Comparison of ENCODE assay signal across 8 cellular contexts in the genomic region with DNA sequence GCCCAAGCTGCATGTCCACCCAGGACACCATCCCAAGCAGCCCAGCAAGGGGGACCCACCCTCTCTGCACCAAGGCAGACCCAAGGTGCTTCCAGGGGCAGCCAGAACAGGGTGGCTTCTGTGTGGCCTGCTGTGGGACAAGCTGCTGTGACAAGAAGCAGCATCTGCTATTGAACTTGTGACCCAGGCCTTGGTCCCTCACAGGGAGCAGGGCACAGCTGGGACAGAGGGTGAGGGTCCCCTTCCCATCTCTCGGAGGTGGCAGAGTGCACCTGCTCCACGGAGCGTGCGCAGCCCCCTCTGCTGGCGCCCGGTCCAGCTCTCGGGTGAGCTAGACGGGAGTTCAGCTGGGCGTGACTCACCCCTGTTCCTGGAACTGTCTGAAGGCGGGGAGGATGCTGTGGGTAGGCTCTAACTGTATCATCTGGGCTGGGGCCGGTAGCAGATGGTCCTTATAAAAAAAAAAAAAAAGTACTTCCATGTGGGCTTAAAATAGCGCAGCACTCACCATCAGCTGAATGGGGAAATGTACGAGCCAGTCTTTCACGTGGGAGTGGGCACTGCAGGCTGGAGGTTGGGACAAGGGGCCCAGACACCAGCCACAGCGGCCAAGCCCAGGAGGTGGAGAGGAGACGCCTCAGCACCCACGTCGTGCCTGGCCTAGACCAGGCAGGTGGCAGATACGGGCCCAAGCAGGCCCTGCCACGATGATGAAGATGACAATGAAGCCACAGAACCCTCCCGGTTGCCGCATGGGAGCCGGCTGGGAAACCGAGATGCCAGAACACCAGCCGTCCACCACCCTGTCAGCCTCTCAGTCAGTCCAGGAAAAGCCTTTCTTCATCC.
DNase-seq lines count a peak whose midpoint lies in the region; ATAC-seq lines count a peak whose summit lies in the region.

No MANE protein-coding gene starts in this region.

- peak; percentile 87 for DNase-seq in COLO668 (lab: John Stamatoyannopoulos, UW; ENCODE audit: unreplicated experiment)
- DNase-seq in SK-N-DZ (ENCODE audit: low spot score) = peak; percentile 65
- DNase-seq in activated naive CD4-positive, alpha-beta T cell treated with Interleukin-2 at 50 U/mL for 16 hours = peak; percentile 93
- peak; percentile 50 for DNase-seq in hepatic stellate cell (ENCODE audit: low spot score)
- peak; percentile 63 to 70 for DNase-seq in stimulated activated CD4-positive, alpha-beta T cell treated with anti-CD3 and anti-CD28 coated beads, Interleukin-1b, Interleukin-23, amount 100 ng/mL, for 1 hour (ENCODE audit: low read depth in 2 of 2)
- DNase-seq in HK-2 (ENCODE audit: unreplicated experiment) = no peak

- ATAC-seq in GM19463 (IDR thresholded peaks at IDR 0.05; ENCODE audit: unreplicated experiment) = peak; percentile 41
- ATAC-seq in HG03521 (IDR thresholded peaks at IDR 0.05; ENCODE audit: unreplicated experiment) = peak; percentile 44
